Comparison of ENCODE assay signal across 1 cellular context in genomic region chr9:31848505-31849285, GRCh38.
A peak's percentile ranks its signal among the peaks of the same experiment; 100 is the strongest.
TF ChIP-seq lines count a peak whose summit lies in the region.

No MANE protein-coding gene starts in this region.

TF ChIP-seq in HepG2, 621 proteins besides CTCF, POLR2A, EP300 and RAD21 (continued from another document and continues in another):
- TF ChIP-seq ZBTB26 (CRISPR knock-in tag; IDR thresholded peaks at IDR 0.05; ENCODE audit: borderline replicate concordance), result no peak
- TF ChIP-seq MTF1 (CRISPR knock-in tag; IDR thresholded peaks at IDR 0.05), result 0 out of 2 replicates have a peak, but pooled peaks have one; percentile 82
- TF ChIP-seq ZNF430 (CRISPR knock-in tag; IDR thresholded peaks at IDR 0.05), result peak; percentile 68; the same call in 1 of the 2 replicates
- 0 out of 2 replicates have a peak, but pooled peaks have one; percentile 28 for TF ChIP-seq ZNF501 (CRISPR knock-in tag; IDR thresholded peaks at IDR 0.05)
- TF ChIP-seq, protein P1, sequence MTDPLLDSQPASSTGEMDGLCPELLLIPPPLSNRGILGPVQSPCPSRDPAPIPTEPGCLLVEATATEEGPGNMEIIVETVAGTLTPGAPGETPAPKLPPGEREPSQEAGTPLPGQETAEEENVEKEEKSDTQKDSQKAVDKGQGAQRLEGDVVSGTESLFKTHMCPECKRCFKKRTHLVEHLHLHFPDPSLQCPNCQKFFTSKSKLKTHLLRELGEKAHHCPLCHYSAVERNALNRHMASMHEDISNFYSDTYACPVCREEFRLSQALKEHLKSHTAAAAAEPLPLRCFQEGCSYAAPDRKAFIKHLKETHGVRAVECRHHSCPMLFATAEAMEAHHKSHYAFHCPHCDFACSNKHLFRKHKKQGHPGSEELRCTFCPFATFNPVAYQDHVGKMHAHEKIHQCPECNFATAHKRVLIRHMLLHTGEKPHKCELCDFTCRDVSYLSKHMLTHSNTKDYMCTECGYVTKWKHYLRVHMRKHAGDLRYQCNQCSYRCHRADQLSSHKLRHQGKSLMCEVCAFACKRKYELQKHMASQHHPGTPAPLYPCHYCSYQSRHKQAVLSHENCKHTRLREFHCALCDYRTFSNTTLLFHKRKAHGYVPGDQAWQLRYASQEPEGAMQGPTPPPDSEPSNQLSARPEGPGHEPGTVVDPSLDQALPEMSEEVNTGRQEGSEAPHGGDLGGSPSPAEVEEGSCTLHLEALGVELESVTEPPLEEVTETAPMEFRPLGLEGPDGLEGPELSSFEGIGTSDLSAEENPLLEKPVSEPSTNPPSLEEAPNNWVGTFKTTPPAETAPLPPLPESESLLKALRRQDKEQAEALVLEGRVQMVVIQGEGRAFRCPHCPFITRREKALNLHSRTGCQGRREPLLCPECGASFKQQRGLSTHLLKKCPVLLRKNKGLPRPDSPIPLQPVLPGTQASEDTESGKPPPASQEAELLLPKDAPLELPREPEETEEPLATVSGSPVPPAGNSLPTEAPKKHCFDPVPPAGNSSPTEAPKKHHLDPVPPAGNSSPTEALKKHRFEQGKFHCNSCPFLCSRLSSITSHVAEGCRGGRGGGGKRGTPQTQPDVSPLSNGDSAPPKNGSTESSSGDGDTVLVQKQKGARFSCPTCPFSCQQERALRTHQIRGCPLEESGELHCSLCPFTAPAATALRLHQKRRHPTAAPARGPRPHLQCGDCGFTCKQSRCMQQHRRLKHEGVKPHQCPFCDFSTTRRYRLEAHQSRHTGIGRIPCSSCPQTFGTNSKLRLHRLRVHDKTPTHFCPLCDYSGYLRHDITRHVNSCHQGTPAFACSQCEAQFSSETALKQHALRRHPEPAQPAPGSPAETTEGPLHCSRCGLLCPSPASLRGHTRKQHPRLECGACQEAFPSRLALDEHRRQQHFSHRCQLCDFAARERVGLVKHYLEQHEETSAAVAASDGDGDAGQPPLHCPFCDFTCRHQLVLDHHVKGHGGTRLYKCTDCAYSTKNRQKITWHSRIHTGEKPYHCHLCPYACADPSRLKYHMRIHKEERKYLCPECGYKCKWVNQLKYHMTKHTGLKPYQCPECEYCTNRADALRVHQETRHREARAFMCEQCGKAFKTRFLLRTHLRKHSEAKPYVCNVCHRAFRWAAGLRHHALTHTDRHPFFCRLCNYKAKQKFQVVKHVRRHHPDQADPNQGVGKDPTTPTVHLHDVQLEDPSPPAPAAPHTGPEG (CRISPR knock-in tag; IDR thresholded peaks at IDR 0.05), result 0 out of 2 replicates have a peak, but pooled peaks have one; percentile 53
- peak; percentile 61; the same call in 1 of the 2 replicates for TF ChIP-seq TAF1 (CRISPR knock-in tag; IDR thresholded peaks at IDR 0.05)
- TF ChIP-seq GFI1 (CRISPR knock-in tag; IDR thresholded peaks at IDR 0.05; ENCODE audit: borderline replicate concordance), result peak; percentile 42
- peak; percentile 31; the same call in 1 of the 2 replicates for TF ChIP-seq POGZ (CRISPR knock-in tag; IDR thresholded peaks at IDR 0.05)
- TF ChIP-seq, protein P2, sequence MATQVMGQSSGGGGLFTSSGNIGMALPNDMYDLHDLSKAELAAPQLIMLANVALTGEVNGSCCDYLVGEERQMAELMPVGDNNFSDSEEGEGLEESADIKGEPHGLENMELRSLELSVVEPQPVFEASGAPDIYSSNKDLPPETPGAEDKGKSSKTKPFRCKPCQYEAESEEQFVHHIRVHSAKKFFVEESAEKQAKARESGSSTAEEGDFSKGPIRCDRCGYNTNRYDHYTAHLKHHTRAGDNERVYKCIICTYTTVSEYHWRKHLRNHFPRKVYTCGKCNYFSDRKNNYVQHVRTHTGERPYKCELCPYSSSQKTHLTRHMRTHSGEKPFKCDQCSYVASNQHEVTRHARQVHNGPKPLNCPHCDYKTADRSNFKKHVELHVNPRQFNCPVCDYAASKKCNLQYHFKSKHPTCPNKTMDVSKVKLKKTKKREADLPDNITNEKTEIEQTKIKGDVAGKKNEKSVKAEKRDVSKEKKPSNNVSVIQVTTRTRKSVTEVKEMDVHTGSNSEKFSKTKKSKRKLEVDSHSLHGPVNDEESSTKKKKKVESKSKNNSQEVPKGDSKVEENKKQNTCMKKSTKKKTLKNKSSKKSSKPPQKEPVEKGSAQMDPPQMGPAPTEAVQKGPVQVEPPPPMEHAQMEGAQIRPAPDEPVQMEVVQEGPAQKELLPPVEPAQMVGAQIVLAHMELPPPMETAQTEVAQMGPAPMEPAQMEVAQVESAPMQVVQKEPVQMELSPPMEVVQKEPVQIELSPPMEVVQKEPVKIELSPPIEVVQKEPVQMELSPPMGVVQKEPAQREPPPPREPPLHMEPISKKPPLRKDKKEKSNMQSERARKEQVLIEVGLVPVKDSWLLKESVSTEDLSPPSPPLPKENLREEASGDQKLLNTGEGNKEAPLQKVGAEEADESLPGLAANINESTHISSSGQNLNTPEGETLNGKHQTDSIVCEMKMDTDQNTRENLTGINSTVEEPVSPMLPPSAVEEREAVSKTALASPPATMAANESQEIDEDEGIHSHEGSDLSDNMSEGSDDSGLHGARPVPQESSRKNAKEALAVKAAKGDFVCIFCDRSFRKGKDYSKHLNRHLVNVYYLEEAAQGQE (IDR thresholded peaks at IDR 0.05; ENCODE audit: borderline replicate concordance in 1 of 2, low read depth in 1 of 2, low read length in 2 of 2), result peak in 1 of 2 experiments; percentile 28; a peak in 1 of 4 replicates
- TF ChIP-seq SSRP1 (CRISPR knock-in tag; IDR thresholded peaks at IDR 0.05), result no peak
- peak; percentile 49; the same call in 1 of the 2 replicates for TF ChIP-seq SATB2 (CRISPR knock-in tag; IDR thresholded peaks at IDR 0.05)
- TF ChIP-seq ZFP36L1 (CRISPR knock-in tag; IDR thresholded peaks at IDR 0.05), result peak; percentile 33; the same call in 1 of the 2 replicates
- TF ChIP-seq ZNF414 (CRISPR knock-in tag; IDR thresholded peaks at IDR 0.05), result 0 out of 2 replicates have a peak, but pooled peaks have one; percentile 50
- 0 out of 2 replicates have a peak, but pooled peaks have one; percentile 66 for TF ChIP-seq MLXIP (CRISPR knock-in tag; IDR thresholded peaks at IDR 0.05; ENCODE audit: borderline replicate concordance)
- peak; percentile 60; the same call in 1 of the 2 replicates for TF ChIP-seq ZFP37 (CRISPR knock-in tag; IDR thresholded peaks at IDR 0.05; ENCODE audit: borderline replicate concordance)
- TF ChIP-seq, protein P3, sequence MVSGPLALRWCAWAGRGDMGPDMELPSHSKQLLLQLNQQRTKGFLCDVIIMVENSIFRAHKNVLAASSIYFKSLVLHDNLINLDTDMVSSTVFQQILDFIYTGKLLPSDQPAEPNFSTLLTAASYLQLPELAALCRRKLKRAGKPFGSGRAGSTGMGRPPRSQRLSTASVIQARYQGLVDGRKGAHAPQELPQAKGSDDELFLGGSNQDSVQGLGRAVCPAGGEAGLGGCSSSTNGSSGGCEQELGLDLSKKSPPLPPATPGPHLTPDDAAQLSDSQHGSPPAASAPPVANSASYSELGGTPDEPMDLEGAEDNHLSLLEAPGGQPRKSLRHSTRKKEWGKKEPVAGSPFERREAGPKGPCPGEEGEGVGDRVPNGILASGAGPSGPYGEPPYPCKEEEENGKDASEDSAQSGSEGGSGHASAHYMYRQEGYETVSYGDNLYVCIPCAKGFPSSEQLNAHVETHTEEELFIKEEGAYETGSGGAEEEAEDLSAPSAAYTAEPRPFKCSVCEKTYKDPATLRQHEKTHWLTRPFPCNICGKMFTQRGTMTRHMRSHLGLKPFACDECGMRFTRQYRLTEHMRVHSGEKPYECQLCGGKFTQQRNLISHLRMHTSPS (CRISPR knock-in tag; IDR thresholded peaks at IDR 0.05; ENCODE audit: low read depth), result no peak
- no peak for TF ChIP-seq DNMT3B (CRISPR knock-in tag; conservative IDR thresholded peaks at IDR 0.05)
- TF ChIP-seq GABPB1 (CRISPR knock-in tag; IDR thresholded peaks at IDR 0.05), result peak; percentile 82
- TF ChIP-seq NFKBIZ (CRISPR knock-in tag; IDR thresholded peaks at IDR 0.05), result no peak
- TF ChIP-seq THAP11 (CRISPR knock-in tag; IDR thresholded peaks at IDR 0.05), result peak; percentile 4; the same call in 1 of the 2 replicates
- TF ChIP-seq RBFOX2 (IDR thresholded peaks at IDR 0.05; ENCODE audit: low read depth, low read length), result peak; percentile 67
- 0 out of 2 replicates have a peak, but pooled peaks have one; percentile 55 for TF ChIP-seq MEIS1 (CRISPR knock-in tag; IDR thresholded peaks at IDR 0.05; ENCODE audit: borderline replicate concordance)
- TF ChIP-seq ZSCAN22 (CRISPR knock-in tag; IDR thresholded peaks at IDR 0.05), result no peak
- peak; percentile 81 for TF ChIP-seq ZNF232 (CRISPR knock-in tag; IDR thresholded peaks at IDR 0.05; ENCODE audit: borderline replicate concordance)
- peak; percentile 39; the same call in 1 of the 2 replicates for TF ChIP-seq ISL2 (CRISPR knock-in tag; IDR thresholded peaks at IDR 0.05)
- TF ChIP-seq ZC3H13 (CRISPR knock-in tag; IDR thresholded peaks at IDR 0.05), result no peak
- no peak for TF ChIP-seq NFRKB (IDR thresholded peaks at IDR 0.05)
- no peak for TF ChIP-seq CHD2 (IDR thresholded peaks at IDR 0.05; ENCODE audit: low read depth, low read length)
- 0 out of 2 replicates have a peak, but pooled peaks have one; percentile 25 for TF ChIP-seq POLR2AphosphoS2 (IDR thresholded peaks at IDR 0.05; ENCODE audit: low read depth, low read length)
- 0 out of 2 replicates have a peak, but pooled peaks have one; percentile 64 for TF ChIP-seq ZNF275 (CRISPR knock-in tag; IDR thresholded peaks at IDR 0.05; ENCODE audit: borderline replicate concordance)
- no peak for TF ChIP-seq ARHGAP35 (CRISPR knock-in tag; IDR thresholded peaks at IDR 0.05; ENCODE audit: borderline replicate concordance)
- no peak for TF ChIP-seq ZNF382 (CRISPR knock-in tag; IDR thresholded peaks at IDR 0.05; ENCODE audit: borderline replicate concordance)
- TF ChIP-seq PAF1 (CRISPR knock-in tag; IDR thresholded peaks at IDR 0.05), result no peak
- peak; percentile 71; the same call in 1 of the 2 replicates for TF ChIP-seq ZMYM4 (CRISPR knock-in tag; IDR thresholded peaks at IDR 0.05)
- TF ChIP-seq ZFP91 (CRISPR knock-in tag; IDR thresholded peaks at IDR 0.05; ENCODE audit: borderline replicate concordance), result peak; percentile 54; the same call in 1 of the 2 replicates
- TF ChIP-seq ZNF788 (CRISPR knock-in tag; IDR thresholded peaks at IDR 0.05; ENCODE audit: borderline replicate concordance), result no peak
- TF ChIP-seq ZNF547 (CRISPR knock-in tag; IDR thresholded peaks at IDR 0.05), result no peak
